10 cellular contexts compared by ENCODE assay signal in genomic region chr3:101861212-101861977, GRCh38. TPM values are rescaled to one million over a fixed set of nuclear protein-coding genes. Genes with fewer than 3 reads are reported as not detected.
DNase-seq lines count a peak whose midpoint lies in the region; ATAC-seq, FAIRE-seq and TF ChIP-seq lines count a peak whose summit lies in the region.
"Had no signal": no experiment of that assay in that cellular context is flagged by ENCODE, and none has a peak within 500 bp of the region (broad histone marks: within the 10 kb centered on the region; RNA-seq: fewer than 3 reads in every experiment).

No MANE protein-coding gene starts in this region.

- DNase-seq in NCI-H526 (lab: John Stamatoyannopoulos, UW) (peak; percentile 15 to 36), kidney (no peak), NCI-H446 (lab: John Stamatoyannopoulos, UW) (no peak), prostate gland (ENCODE audit: low spot score) (no peak)
- DNase-seq: GDM1, NCI-H1105 had no signal

- H3K9me3 ChIP-seq in kidney (ENCODE audit: control insufficient read depth in 1 of 2, low read length in 2 of 2) (no peaks in the 10 kb centered on the region), prostate gland (no peaks in the 10 kb centered on the region)

- H3K36me3 ChIP-seq in kidney (ENCODE audit: control insufficient read depth in 1 of 2, insufficient read depth in 2 of 2, low read length in 2 of 2) (peaks cover 33 to 38% of the 10 kb centered on the region in 2 donors), prostate gland (peaks cover 0 to 11% of the 10 kb centered on the region in 2 donors)

- WGBS in prostate gland, result 70% methylated on average over 5 of the region's 5 CpGs

- ATAC-seq in GM18498 (IDR thresholded peaks at IDR 0.05; ENCODE audit: unreplicated experiment), result peak; percentile 66
- ATAC-seq in GM21619 (IDR thresholded peaks at IDR 0.05; ENCODE audit: unreplicated experiment), result peak; percentile 61
- ATAC-seq in GM18861 (IDR thresholded peaks at IDR 0.05; ENCODE audit: unreplicated experiment), result no peak
- no peak for ATAC-seq in HG02970 (IDR thresholded peaks at IDR 0.05; ENCODE audit: low FRiP score, unreplicated experiment)

- no peak for TF ChIP-seq CTCF in kidney (IDR thresholded peaks at IDR 0.05; ENCODE audit: borderline replicate concordance, extremely low read depth, insufficient read depth)
- no peak for TF ChIP-seq CTCF in prostate gland (IDR thresholded peaks at IDR 0.05)

- intact Hi-C loops in kidney (cut with DNase I) (no loop called here), prostate gland (cut with DNase I) (no loop called here)

- peak; percentile 45 for FAIRE-seq in kidney (lab: Jason Lieb, UNC)

- TF ChIP-seq POLR2A in prostate gland (IDR thresholded peaks at IDR 0.05), result no peak

- no peak overlapping the region for H3K27ac ChIP-seq in kidney (ENCODE audit: low read depth in 2 of 2, low read length in 2 of 2)
- no peak overlapping the region for H3K27ac ChIP-seq in prostate gland

- H3K4me1 ChIP-seq in kidney (ENCODE audit: control insufficient read depth in 1 of 2, insufficient read depth in 1 of 2, low read depth in 1 of 2, low read length in 2 of 2) (no peaks in the 10 kb centered on the region), prostate gland (replicated peaks) (no peaks in the 10 kb centered on the region)

- H3K27me3 ChIP-seq in prostate gland (replicated peaks; ENCODE audit: insufficient read depth), result no peaks in the 10 kb centered on the region

- no peak overlapping the region for H3K9ac ChIP-seq in kidney (ENCODE audit: low read length in 2 of 2)

- H3K4me3 ChIP-seq in kidney (ENCODE audit: low read length in 2 of 2), result no peak overlapping the region
- H3K4me3 ChIP-seq in prostate gland, result no peak overlapping the region

RNA-seq across cellular contexts. Expression of gene NFKBIZ, which starts 12.1 kb away (rescaled TPM):
- total RNA-seq in kidney (196 TPM), prostate gland (10 to 100 TPM; 25.7 to 38.3 TPM)
- polyA plus RNA-seq in kidney (ENCODE audit: insufficient read depth, low read depth, low replicate concordance), result 6.7 TPM

Comparison
In these comparisons a context has a peak if more than half of its experiments do, and no peak if none do; other contexts are left out.
1. ATAC-seq: peak in GM18498 (single experiment) and GM21619 (single experiment); none in GM18861 (single experiment) and HG02970 (single experiment).
2. DNase-seq: peak in NCI-H526 (2 of 2); none in kidney (single experiment), NCI-H446 (0 of 2) and prostate gland (single experiment).